In genomic region chr12:54680374-54680773, GRCh38 we compare ENCODE assay signal across 8 cellular contexts. TPM values are rescaled to one million over a fixed set of nuclear protein-coding genes. Genes with fewer than 3 reads are reported as not detected.
DNase-seq lines count a peak whose midpoint lies in the region; ATAC-seq and TF ChIP-seq lines count a peak whose summit lies in the region.

No MANE protein-coding gene starts in this region.

- H3K36me3 ChIP-seq in upper lobe of right lung: no peaks in the 10 kb centered on the region

- H3K4me1 ChIP-seq in upper lobe of right lung (no peaks in the 10 kb centered on the region), right cardiac atrium (ENCODE audit: control insufficient read depth, insufficient read depth, low read length) (no peaks in the 10 kb centered on the region)

- DNase-seq in AG20443 (ENCODE audit: low spot score): peak; percentile 31
- DNase-seq in iPS DF 19.7 (ENCODE audit: low read depth, low spot score): peak; percentile 72
- no peak for DNase-seq in upper lobe of right lung
- no peak for DNase-seq in right cardiac atrium

- peak; percentile 56 for ATAC-seq in GM18861 (IDR thresholded peaks at IDR 0.05; ENCODE audit: unreplicated experiment)
- ATAC-seq in HG03469 (IDR thresholded peaks at IDR 0.05; ENCODE audit: unreplicated experiment): peak; percentile 60
- ATAC-seq in upper lobe of right lung: peak; percentile 71
- no peak for ATAC-seq in GM19395 (IDR thresholded peaks at IDR 0.05; ENCODE audit: unreplicated experiment)
- no peak for ATAC-seq in right cardiac atrium

- no peaks in the 10 kb centered on the region for H3K9me3 ChIP-seq in upper lobe of right lung
- H3K9me3 ChIP-seq in right cardiac atrium (ENCODE audit: control insufficient read depth, low read length): no peaks in the 10 kb centered on the region

- H3K27ac ChIP-seq in upper lobe of right lung (no peak overlapping the region), right cardiac atrium (ENCODE audit: low read length) (no peak overlapping the region)

- WGBS in right cardiac atrium: 53% methylated on average over 3 of the region's 3 CpGs

- intact Hi-C loops in upper lobe of right lung (cut with DNase I): no loop called here
- intact Hi-C loops in right cardiac atrium (cut with DNase I): no loop called here

- peak; percentile 52 for TF ChIP-seq CTCF in WI38 (IDR thresholded peaks at IDR 0.05; ENCODE audit: low read depth, low read length)
- peak; percentile 33 for TF ChIP-seq CTCF in upper lobe of right lung (IDR thresholded peaks at IDR 0.05)

- peaks cover 15% of the 10 kb centered on the region for H3K27me3 ChIP-seq in upper lobe of right lung
- H3K27me3 ChIP-seq in right cardiac atrium (ENCODE audit: control insufficient read depth, insufficient read depth): no peaks in the 10 kb centered on the region

- no peak overlapping the region for H3K4me3 ChIP-seq in WI38 (ENCODE audit: low read depth, low read length)
- H3K4me3 ChIP-seq in upper lobe of right lung: no peak overlapping the region
- no peak overlapping the region for H3K4me3 ChIP-seq in right cardiac atrium (ENCODE audit: low read length)

RNA-seq across cellular contexts. Expression of gene DCD, which starts 32.2 kb away (rescaled TPM):
- total RNA-seq in upper lobe of right lung (not detected), right cardiac atrium (not detected)
- polyA plus RNA-seq in right cardiac atrium: not detected

RNA-seq across cellular contexts. Expression of gene LACRT, which starts 45.7 kb away (rescaled TPM):
- total RNA-seq in upper lobe of right lung (not detected), right cardiac atrium (not detected)
- not detected for polyA plus RNA-seq in right cardiac atrium

Comparison
In these comparisons a context has a peak if more than half of its experiments do, and no peak if none do; other contexts are left out.
1. DNase-seq: peak in AG20443 (single experiment) and iPS DF 19.7 (single experiment); none in upper lobe of right lung (single experiment) and right cardiac atrium (0 of 3).
2. ATAC-seq: peak in GM18861 (single experiment), HG03469 (single experiment) and upper lobe of right lung (single experiment); none in GM19395 (single experiment) and right cardiac atrium (0 of 2).